In genomic region chr11:63937713-63938480, GRCh38 we compare ENCODE assay signal across 8 cellular contexts. TPM values are rescaled to one million over a fixed set of nuclear protein-coding genes. Genes with fewer than 3 reads are reported as not detected.
DNase-seq lines count a peak whose midpoint lies in the region; ATAC-seq and TF ChIP-seq lines count a peak whose summit lies in the region.

No MANE protein-coding gene starts in this region.

- DNase-seq in stimulated activated CD4-positive, alpha-beta T cell treated with anti-CD3 and anti-CD28 coated beads, Interleukin-1b, Interleukin-23, amount 100 ng/mL, for 48 hours = peak; percentile 24
- DNase-seq in stimulated activated CD4-positive, alpha-beta T cell treated with anti-CD3 and anti-CD28 coated beads, Interleukin-4, amount 100 ng/mL, for 4 hours = no peak
- no peak for DNase-seq in RWPE2 (ENCODE audit: low spot score)
- DNase-seq in epithelial cell of proximal tubule (ENCODE audit: low read depth) = no peak
- DNase-seq in NCI-H1694 treated with DMSO at 0.1 percent for 48 hours (lab: John Stamatoyannopoulos, UW) = no peak

- peak; percentile 13 for ATAC-seq in HG03045 (IDR thresholded peaks at IDR 0.05; ENCODE audit: unreplicated experiment)
- peak; percentile 33 for ATAC-seq in RWPE2 (ENCODE audit: low read depth)
- ATAC-seq in HG02610 (IDR thresholded peaks at IDR 0.05; ENCODE audit: unreplicated experiment) = no peak

- H3K4me1 ChIP-seq in RWPE2 (ENCODE audit: insufficient read depth, poor library complexity, severe bottlenecking) (peaks cover 4% of the 10 kb centered on the region), neutrophil (ENCODE audit: control insufficient read depth in 1 of 2, insufficient read depth in 1 of 2, low read depth in 1 of 2, low read length in 1 of 2) (peaks cover 28 to 30% of the 10 kb centered on the region in 2 experiments)

- H3K9me3 ChIP-seq in RWPE2 (ENCODE audit: severe bottlenecking) (no peaks in the 10 kb centered on the region), neutrophil (no peaks in the 10 kb centered on the region)

- H3K27me3 ChIP-seq in RWPE2 (ENCODE audit: insufficient read depth, poor library complexity, severe bottlenecking) (no peaks in the 10 kb centered on the region), neutrophil (no peaks in the 10 kb centered on the region)

- H3K27ac ChIP-seq in RWPE2 (ENCODE audit: poor library complexity, severe bottlenecking) (peak overlapping the region; percentile 70), neutrophil (peak overlapping the region; percentile 63)

- H3K36me3 ChIP-seq in RWPE2 (ENCODE audit: low read depth) (0 out of 2 replicates have a peak, but pooled peaks cover 2% of the 10 kb centered on the region), neutrophil (no peaks in the 10 kb centered on the region)

- TF ChIP-seq CTCF in RWPE2 (IDR thresholded peaks at IDR 0.05; ENCODE audit: poor library complexity, severe bottlenecking) (no peak), epithelial cell of proximal tubule (conservative IDR thresholded peaks at IDR 0.05; ENCODE audit: low read depth, low read length) (no peak), neutrophil (IDR thresholded peaks at IDR 0.05) (no peak)

- peak overlapping the region; percentile 59 for H3K4me3 ChIP-seq in RWPE2 (ENCODE audit: severe bottlenecking)
- peak overlapping the region; percentile 68 for H3K4me3 ChIP-seq in epithelial cell of proximal tubule (ENCODE audit: low read depth, low read length)
- peak overlapping the region; percentile 82 to 99 for H3K4me3 ChIP-seq in neutrophil (ENCODE audit: low read depth in 1 of 2, low read length in 1 of 2)

RNA-seq across cellular contexts. Expression of gene NAA40, which starts 0.9 kb away (rescaled TPM):
- 17.6 and 19.4 TPM in 2 replicates for total RNA-seq in epithelial cell of proximal tubule

RNA-seq across cellular contexts. Expression of gene RCOR2, which starts 20.9 kb away (rescaled TPM):
- total RNA-seq in epithelial cell of proximal tubule = 3.1 and 4.8 TPM in 2 replicates

RNA-seq across cellular contexts. Expression of gene COX8A, which starts 36.5 kb away (rescaled TPM):
- 539 and 593 TPM in 2 replicates for total RNA-seq in epithelial cell of proximal tubule

RNA-seq across cellular contexts. Expression of gene OTUB1, which starts 48.3 kb away (rescaled TPM):
- 109 and 204 TPM in 2 replicates for total RNA-seq in epithelial cell of proximal tubule
